In genomic region chr22:49811014-49811791, GRCh38 we compare ENCODE assay signal across 19 cellular contexts. TPM values are rescaled to one million over a fixed set of nuclear protein-coding genes. Genes with fewer than 3 reads are reported as not detected.
A peak's percentile ranks its signal among the peaks of the same experiment; 100 is the strongest.
DNase-seq lines count a peak whose midpoint lies in the region; ATAC-seq and TF ChIP-seq lines count a peak whose summit lies in the region.
"Had no signal": no experiment of that assay in that cellular context is flagged by ENCODE, and none has a peak within 500 bp of the region (broad histone marks: within the 10 kb centered on the region; RNA-seq: fewer than 3 reads in every experiment).

No MANE protein-coding gene starts in this region.

- TF ChIP-seq CTCF in endothelial cell (IDR thresholded peaks at IDR 0.05; ENCODE audit: unreplicated experiment) (no peak), type B pancreatic cell (conservative IDR thresholded peaks at IDR 0.05) (no peak)

- in situ Hi-C loops in G401 (cut with HindIII; ENCODE audit: low sequenced_read_pairs), result no loop called here

- peak overlapping the region; percentile 80 for H3K27ac Mint-ChIP-seq in activated T-cell treated with anti-CD3 and anti-CD28 coated beads, Interleukin-2, amount 50 U/mL, for 72 hours
- H3K27ac Mint-ChIP-seq in endothelial cell (ENCODE audit: unreplicated experiment) (peak overlapping the region; percentile 6), type B pancreatic cell (no peak overlapping the region)
- H3K27ac Mint-ChIP-seq in stimulated activated effector memory CD8-positive, alpha-beta T cell treated with anti-CD3 and anti-CD28 coated beads, Interleukin-12 subunit alpha, Interleukin-12 subunit beta, amount 100 ng/mL, for 72 hours, result peak overlapping the region; percentile 66

- no peak overlapping the region for H2AK5ac ChIP-seq in mesendoderm (ENCODE audit: low read length)

- H3K9ac ChIP-seq in mesendoderm (ENCODE audit: low read length), result no peak overlapping the region
- H3K9ac ChIP-seq: parathyroid adenoma had no signal

- no peak overlapping the region for H2BK120ac ChIP-seq in mesendoderm (ENCODE audit: low read depth, low read length)

- H3K27ac ChIP-seq in SJSA1, result peak overlapping the region; percentile 44
- H3K27ac ChIP-seq in mesendoderm (ENCODE audit: low read depth, low read length), result no peak overlapping the region
- H3K27ac ChIP-seq: ascending aorta, heart right ventricle, parathyroid adenoma had no signal

- no peak overlapping the region for H3K4ac ChIP-seq in mesendoderm (ENCODE audit: low read depth, low read length)

- H3K4me3 ChIP-seq in SJSA1 (no peak overlapping the region), mesendoderm (ENCODE audit: low read length) (no peak overlapping the region)
- H3K4me3 ChIP-seq: ascending aorta, dorsolateral prefrontal cortex, heart right ventricle, mucosa of descending colon had no signal

- H3K27me3 Mint-ChIP-seq in activated T-cell treated with anti-CD3 and anti-CD28 coated beads, Interleukin-2, amount 50 U/mL, for 72 hours (ENCODE audit: low read depth), result no peaks in the 10 kb centered on the region
- H3K27me3 Mint-ChIP-seq in endothelial cell (ENCODE audit: unreplicated experiment) (no peaks in the 10 kb centered on the region), type B pancreatic cell (no peaks in the 10 kb centered on the region)

- H4K8ac ChIP-seq in mesendoderm (ENCODE audit: low read depth, low read length), result no peak overlapping the region

- H3K79me1 ChIP-seq in mesendoderm (ENCODE audit: low read length), result peaks cover 39% of the 10 kb centered on the region

- no peak overlapping the region for H2BK15ac ChIP-seq in mesendoderm (replicated peaks; ENCODE audit: low read depth)

- no peak overlapping the region for H4K5ac ChIP-seq in mesendoderm (ENCODE audit: low read length)

- no CpG with 5 or more reads among the region's 18 CpGs for WGBS in mesendoderm (ENCODE audit: extremely low coverage, insufficient coverage, low lambda C conversion rate)

- peaks cover 9 to 12% of the 10 kb centered on the region in 2 donors for H3K36me3 Mint-ChIP-seq in activated T-cell treated with anti-CD3 and anti-CD28 coated beads, Interleukin-2, amount 50 U/mL, for 72 hours (ENCODE audit: insufficient read depth in 2 of 2)
- H3K36me3 Mint-ChIP-seq in endothelial cell (ENCODE audit: low read depth, unreplicated experiment) (peaks cover 16% of the 10 kb centered on the region), type B pancreatic cell (peaks cover 34% of the 10 kb centered on the region)
- peaks cover 80% of the 10 kb centered on the region for H3K36me3 Mint-ChIP-seq in stimulated activated effector memory CD8-positive, alpha-beta T cell treated with anti-CD3 and anti-CD28 coated beads, Interleukin-12 subunit alpha, Interleukin-12 subunit beta, amount 100 ng/mL, for 72 hours

- H3K23ac ChIP-seq in mesendoderm (ENCODE audit: low read length), result no peak overlapping the region

- no peak overlapping the region for H3K56ac ChIP-seq in mesendoderm (ENCODE audit: low read length)

- H3K36me3 ChIP-seq in SJSA1 (peaks cover 56% of the 10 kb centered on the region), mesendoderm (ENCODE audit: control insufficient read depth, insufficient read depth, low read length) (peaks cover 1% of the 10 kb centered on the region)

- H3K4me1 ChIP-seq in SJSA1 (replicated peaks) (peaks cover 40% of the 10 kb centered on the region), mesendoderm (ENCODE audit: control insufficient read depth, low read depth, low read length) (no peaks in the 10 kb centered on the region)
- H3K4me1 ChIP-seq: ascending aorta had no signal

- DNase-seq in activated T-cell treated with anti-CD3 and anti-CD28 coated beads, Interleukin-2, amount 50 U/mL, for 72 hours, result no peak
- DNase-seq in activated T-cell treated with anti-CD3 and anti-CD28 coated beads for 4 hours, result no peak
- DNase-seq in SJSA1 (ENCODE audit: low read depth in 1 of 2, low spot score in 2 of 2), result no peak
- DNase-seq in endothelial cell (ENCODE audit: low spot score), result no peak
- DNase-seq in stimulated activated effector memory CD8-positive, alpha-beta T cell treated with anti-CD3 and anti-CD28 coated beads, Interleukin-12 subunit alpha, Interleukin-12 subunit beta, amount 100 ng/mL, for 72 hours (ENCODE audit: low spot score in 2 of 2), result no peak
- DNase-seq in G401 (ENCODE audit: low spot score), result no peak
- no peak for DNase-seq in type B pancreatic cell (ENCODE audit: extremely low spot score, unreplicated experiment)
- no peak for DNase-seq in mesendoderm
- DNase-seq: activated CD4-positive, CD25-positive, alpha-beta regulatory T cell; activated T-cell treated with anti-CD3 and anti-CD28 coated beads, Interleukin-2, amount 50 U/mL, for 4 hours; dorsolateral prefrontal cortex; heart right ventricle; kidney glomerular epithelial cell; NCI-H1092; stimulated activated naive CD4-positive, alpha-beta T cell; SW 1271 had no signal

- no peaks in the 10 kb centered on the region for H3K9me3 ChIP-seq in SJSA1 (replicated peaks)
- H3K9me3 ChIP-seq: ascending aorta, heart right ventricle, mucosa of descending colon had no signal

- H3K18ac ChIP-seq in mesendoderm (ENCODE audit: low read length), result no peak overlapping the region

- no peak overlapping the region for H2BK5ac ChIP-seq in mesendoderm (ENCODE audit: low read length)

- H3K4me2 ChIP-seq in mesendoderm (ENCODE audit: low read length), result no peak overlapping the region

- H3K27me3 ChIP-seq in SJSA1 (replicated peaks) (no peaks in the 10 kb centered on the region), mesendoderm (ENCODE audit: insufficient read depth, low read length, poor library complexity) (no peaks in the 10 kb centered on the region)
- H3K27me3 ChIP-seq: ascending aorta, dorsolateral prefrontal cortex, heart right ventricle had no signal

- no peak for ATAC-seq in activated T-cell treated with anti-CD3 and anti-CD28 coated beads, Interleukin-2, amount 50 U/mL, for 72 hours (replicated peaks in 1 of 2)
- ATAC-seq in stimulated activated effector memory CD8-positive, alpha-beta T cell treated with anti-CD3 and anti-CD28 coated beads, Interleukin-12 subunit alpha, Interleukin-12 subunit beta, amount 100 ng/mL, for 72 hours, result no peak
- ATAC-seq: activated T-cell treated with anti-CD3 and anti-CD28 coated beads, Interleukin-2, amount 50 U/mL, for 4 hours; mucosa of descending colon had no signal

- H3K4me1 Mint-ChIP-seq in activated T-cell treated with anti-CD3 and anti-CD28 coated beads, Interleukin-2, amount 50 U/mL, for 72 hours (ENCODE audit: low read depth), result peaks cover 83% of the 10 kb centered on the region
- peaks cover 12% of the 10 kb centered on the region for H3K4me1 Mint-ChIP-seq in endothelial cell (ENCODE audit: unreplicated experiment)
- peaks cover 84% of the 10 kb centered on the region for H3K4me1 Mint-ChIP-seq in stimulated activated effector memory CD8-positive, alpha-beta T cell treated with anti-CD3 and anti-CD28 coated beads, Interleukin-12 subunit alpha, Interleukin-12 subunit beta, amount 100 ng/mL, for 72 hours
- H3K4me1 Mint-ChIP-seq in type B pancreatic cell (ENCODE audit: unreplicated experiment), result peaks cover 10% of the 10 kb centered on the region

- no peaks in the 10 kb centered on the region for H3K9me3 Mint-ChIP-seq in activated T-cell treated with anti-CD3 and anti-CD28 coated beads, Interleukin-2, amount 50 U/mL, for 72 hours
- no peaks in the 10 kb centered on the region for H3K9me3 Mint-ChIP-seq in endothelial cell (ENCODE audit: unreplicated experiment)
- no peaks in the 10 kb centered on the region for H3K9me3 Mint-ChIP-seq in stimulated activated effector memory CD8-positive, alpha-beta T cell treated with anti-CD3 and anti-CD28 coated beads, Interleukin-12 subunit alpha, Interleukin-12 subunit beta, amount 100 ng/mL, for 72 hours
- H3K9me3 Mint-ChIP-seq in type B pancreatic cell, result peaks cover 5% of the 10 kb centered on the region
- H3K9me3 Mint-ChIP-seq: activated T-cell treated with anti-CD3 and anti-CD28 coated beads, Interleukin-2, amount 50 U/mL, for 4 hours had no signal

- peaks cover 87% of the 10 kb centered on the region for H3K79me2 ChIP-seq in mesendoderm (ENCODE audit: control insufficient read depth, insufficient read depth, low read length)

- H3K4me3 Mint-ChIP-seq in activated T-cell treated with anti-CD3 and anti-CD28 coated beads, Interleukin-2, amount 50 U/mL, for 72 hours, result peak overlapping the region; percentile 45 to 60
- H3K4me3 Mint-ChIP-seq in endothelial cell (ENCODE audit: unreplicated experiment), result no peak overlapping the region
- H3K4me3 Mint-ChIP-seq in stimulated activated effector memory CD8-positive, alpha-beta T cell treated with anti-CD3 and anti-CD28 coated beads, Interleukin-12 subunit alpha, Interleukin-12 subunit beta, amount 100 ng/mL, for 72 hours, result no peak overlapping the region
- no peak overlapping the region for H3K4me3 Mint-ChIP-seq in type B pancreatic cell
- H3K4me3 Mint-ChIP-seq: activated T-cell treated with anti-CD3 and anti-CD28 coated beads, Interleukin-2, amount 50 U/mL, for 4 hours had no signal

RNA-seq across cellular contexts. Expression of gene BRD1, which starts 16.5 kb away (rescaled TPM):
- total RNA-seq in activated T-cell treated with anti-CD3 and anti-CD28 coated beads, Interleukin-2, amount 50 U/mL, for 72 hours, result 10 to 100 TPM; 42.3 to 43.4 TPM
- 25.1 and 28.2 TPM in 2 replicates for total RNA-seq in SJSA1 (2014; rRNA removed; shearing (Covaris generic))
- total RNA-seq in endothelial cell (ENCODE audit: unreplicated experiment) (40.3 TPM), type B pancreatic cell (ENCODE audit: low replicate concordance) (51.1 and 53.0 TPM in 2 replicates)
- 19.3 and 27.5 TPM in 2 replicates for total RNA-seq in G401 (2014; rRNA removed; shearing (Covaris generic))
- polyA plus RNA-seq in mesendoderm (2013, experiment 1 of 2), result 14.7 TPM
- 14.5 TPM for polyA plus RNA-seq in mesendoderm (2013, experiment 2 of 2)

RNA-seq across cellular contexts. Expression of gene ZBED4, which starts 42.4 kb away (rescaled TPM):
- 10 to 100 TPM; 22.3 to 23.6 TPM for total RNA-seq in activated T-cell treated with anti-CD3 and anti-CD28 coated beads, Interleukin-2, amount 50 U/mL, for 72 hours
- 9.8 and 11.7 TPM in 2 replicates for total RNA-seq in SJSA1 (2014; rRNA removed; shearing (Covaris generic))
- total RNA-seq in endothelial cell (ENCODE audit: unreplicated experiment) (22.6 TPM), type B pancreatic cell (ENCODE audit: low replicate concordance) (25.5 and 29.1 TPM in 2 replicates)
- 10.0 and 12.8 TPM in 2 replicates for total RNA-seq in G401 (2014; rRNA removed; shearing (Covaris generic))
- polyA plus RNA-seq in mesendoderm (2013, experiment 1 of 2), result 15.9 TPM
- 16.1 TPM for polyA plus RNA-seq in mesendoderm (2013, experiment 2 of 2)

Comparison
In these comparisons a context has a peak if more than half of its experiments do, and no peak if none do; other contexts are left out.
1. H3K4me3 Mint-ChIP-seq: peak in activated T-cell treated with anti-CD3 and anti-CD28 coated beads, Interleukin-2, amount 50 U/mL, for 72 hours (2 of 2); none in endothelial cell (single experiment), stimulated activated effector memory CD8-positive, alpha-beta T cell treated with anti-CD3 and anti-CD28 coated beads, Interleukin-12 subunit alpha, Interleukin-12 subunit beta, amount 100 ng/mL, for 72 hours (single experiment) and type B pancreatic cell (single experiment).